In genomic region chr6:39334039-39334438, GRCh38 we compare ENCODE assay signal across 11 cellular contexts. TPM values are rescaled to one million over a fixed set of nuclear protein-coding genes. Genes with fewer than 3 reads are reported as not detected.
"Had no signal": no experiment of that assay in that cellular context is flagged by ENCODE, and none has a peak within 500 bp of the region (broad histone marks: within the 10 kb centered on the region; RNA-seq: fewer than 3 reads in every experiment).

No MANE protein-coding gene starts in this region.

- H3K4me3 ChIP-seq: GM23248, HAP-1 had no signal

- H3K27ac ChIP-seq: GM23248, HL-60 had no signal

- H3K9ac ChIP-seq: GM23248 had no signal

- H3K36me3 ChIP-seq: HAP-1 had no signal

- H3K9me3 ChIP-seq: HAP-1 had no signal

- DNase-seq: GM23248, GOT3, H7, KBM-7 had no signal

- H3K4me1 ChIP-seq: HAP-1 had no signal

- H3K36me3 Mint-ChIP-seq: IgD-negative memory B cell had no signal

- ATAC-seq: HCT116, HepG2 had no signal

- H3K27ac Mint-ChIP-seq: IgD-negative memory B cell had no signal

RNA-seq across cellular contexts. Expression of gene KCNK16, which starts 11.5 kb away (rescaled TPM):
- total RNA-seq: GM23248, H4, H7, HepG2, HT1080 had no signal
- polyA plus RNA-seq: GM23248, HepG2, IgD-negative memory B cell had no signal

RNA-seq across cellular contexts. Expression of gene KCNK17, which starts 19.8 kb away (rescaled TPM):
- total RNA-seq: GM23248, H4, HepG2, HT1080 had no signal
- polyA plus RNA-seq: GM23248, HepG2, IgD-negative memory B cell had no signal
